8 cellular contexts compared by ENCODE assay signal in genomic region chr4:26081795-26082498, GRCh38.
DNase-seq lines count a peak whose midpoint lies in the region; ATAC-seq and TF ChIP-seq lines count a peak whose summit lies in the region.

No MANE protein-coding gene starts in this region.

- H3K36me3 ChIP-seq in DND-41 (ENCODE audit: insufficient read depth, low read length), result no peaks in the 10 kb centered on the region

- DNase-seq in DND-41 (no peak), NCI-H748 treated with DMSO at 0.1 percent for 48 hours (lab: John Stamatoyannopoulos, UW) (peak; percentile 60), astrocyte of the spinal cord (ENCODE audit: low read depth, low spot score) (peak; percentile 62), immature natural killer cell (peak; percentile 19 to 49 (median 39)), NCI-H128 (lab: John Stamatoyannopoulos, UW; ENCODE audit: unreplicated experiment) (no peak)
- no peak for DNase-seq in stimulated activated naive CD8-positive, alpha-beta T cell treated with anti-CD3 and anti-CD28 coated beads, Interleukin-15, amount 100 ng/mL, for 72 hours

- ATAC-seq in DND-41 (ENCODE audit: insufficient read depth, low read depth) (peak; percentile 66; the same call in 1 of the 3 replicates), HG02981 (IDR thresholded peaks at IDR 0.05; ENCODE audit: unreplicated experiment) (peak; percentile 40), HG03469 (IDR thresholded peaks at IDR 0.05; ENCODE audit: unreplicated experiment) (no peak)
- ATAC-seq in stimulated activated naive CD8-positive, alpha-beta T cell treated with anti-CD3 and anti-CD28 coated beads, Interleukin-15, amount 100 ng/mL, for 72 hours, result peak; percentile 75

- H3K9me3 ChIP-seq in DND-41 (ENCODE audit: insufficient read depth, low read length, severe bottlenecking), result no peaks in the 10 kb centered on the region

- H3K9me3 Mint-ChIP-seq in immature natural killer cell, result peaks cover 0 to 2% (median 0%) of the 10 kb centered on the region in 6 donors
- peaks cover 22 to 27% of the 10 kb centered on the region in 2 donors for H3K9me3 Mint-ChIP-seq in stimulated activated naive CD8-positive, alpha-beta T cell treated with anti-CD3 and anti-CD28 coated beads, Interleukin-15, amount 100 ng/mL, for 72 hours

- H3K27ac Mint-ChIP-seq in immature natural killer cell, result no peak overlapping the region
- H3K27ac Mint-ChIP-seq in stimulated activated naive CD8-positive, alpha-beta T cell treated with anti-CD3 and anti-CD28 coated beads, Interleukin-15, amount 100 ng/mL, for 72 hours, result peak overlapping the region in 1 of 2 donors; percentile 88

- no peaks in the 10 kb centered on the region for H4K20me1 ChIP-seq in DND-41 (ENCODE audit: insufficient read depth, low read length)

- in situ Hi-C loops in astrocyte of the spinal cord (cut with HindIII; ENCODE audit: low sequenced_read_pairs), result no loop called here

- H3K4me1 Mint-ChIP-seq in immature natural killer cell, result peaks cover 3 to 17% of the 10 kb centered on the region in 2 donors
- peaks cover 69% of the 10 kb centered on the region for H3K4me1 Mint-ChIP-seq in stimulated activated naive CD8-positive, alpha-beta T cell treated with anti-CD3 and anti-CD28 coated beads, Interleukin-15, amount 100 ng/mL, for 72 hours

- H3K4me3 ChIP-seq in DND-41 (ENCODE audit: low read depth in 1 of 2, low read length in 2 of 2), result no peak overlapping the region
- no peak overlapping the region for H3K4me3 ChIP-seq in astrocyte of the spinal cord (ENCODE audit: low read depth, low read length)

- H3K9ac ChIP-seq in DND-41 (ENCODE audit: low read depth, low read length), result no peak overlapping the region

- H3K27me3 ChIP-seq in DND-41 (ENCODE audit: insufficient read depth, low read length, poor library complexity), result no peaks in the 10 kb centered on the region

- H3K4me1 ChIP-seq in DND-41 (ENCODE audit: insufficient read depth, low read length), result no peaks in the 10 kb centered on the region

- peak; percentile 75 for TF ChIP-seq CTCF in DND-41 (IDR thresholded peaks at IDR 0.05; ENCODE audit: borderline replicate concordance, extremely low read depth, low read length, poor library complexity, severe bottlenecking)
- peak; percentile 61 for TF ChIP-seq CTCF in astrocyte of the spinal cord (IDR thresholded peaks at IDR 0.05; ENCODE audit: low read depth, low read length)

- no peak overlapping the region for H3K27ac ChIP-seq in DND-41 (ENCODE audit: low read length)

- H2AFZ ChIP-seq in DND-41 (ENCODE audit: low read depth, low read length), result no peak overlapping the region

- H3K79me2 ChIP-seq in DND-41 (ENCODE audit: insufficient read depth, low read length), result no peaks in the 10 kb centered on the region

- no peak overlapping the region for H3K4me2 ChIP-seq in DND-41 (ENCODE audit: insufficient read depth, low read length)

- no peak overlapping the region for H3K4me3 Mint-ChIP-seq in immature natural killer cell
- H3K4me3 Mint-ChIP-seq in stimulated activated naive CD8-positive, alpha-beta T cell treated with anti-CD3 and anti-CD28 coated beads, Interleukin-15, amount 100 ng/mL, for 72 hours, result peak overlapping the region in 1 of 2 donors; percentile 49

- no peaks in the 10 kb centered on the region for H3K36me3 Mint-ChIP-seq in immature natural killer cell

- peaks cover 6 to 19% (median 7%) of the 10 kb centered on the region in 3 donors for H3K27me3 Mint-ChIP-seq in immature natural killer cell (ENCODE audit: low read depth in 3 of 3)
- peaks cover 26% of the 10 kb centered on the region for H3K27me3 Mint-ChIP-seq in stimulated activated naive CD8-positive, alpha-beta T cell treated with anti-CD3 and anti-CD28 coated beads, Interleukin-15, amount 100 ng/mL, for 72 hours

Comparison
In these comparisons a context has a peak if more than half of its experiments do, and no peak if none do; other contexts are left out.
1. DNase-seq: peak in NCI-H748 treated with DMSO at 0.1 percent for 48 hours (single experiment), astrocyte of the spinal cord (single experiment) and immature natural killer cell (3 of 3); none in DND-41 (single experiment), stimulated activated naive CD8-positive, alpha-beta T cell treated with anti-CD3 and anti-CD28 coated beads, Interleukin-15, amount 100 ng/mL, for 72 hours (0 of 2) and NCI-H128 (single experiment).